1 cellular context compared by ENCODE assay signal in genomic region chr9:137095664-137096517, GRCh38.
TF ChIP-seq lines count a peak whose summit lies in the region.

No MANE protein-coding gene starts in this region.

TF ChIP-seq in IMR-90, 13 proteins besides CTCF, POLR2A, EP300 and RAD21:
- TF ChIP-seq NFE2L2 (IDR thresholded peaks at IDR 0.05; ENCODE audit: low read depth, low read length) (no peak), RFX5 (IDR thresholded peaks at IDR 0.05; ENCODE audit: low read depth, low read length) (no peak), MAFK (IDR thresholded peaks at IDR 0.05; ENCODE audit: low read depth, low read length) (no peak), USF2 (IDR thresholded peaks at IDR 0.05; ENCODE audit: low read depth, low read length) (no peak), FOS (IDR thresholded peaks at IDR 0.05; ENCODE audit: low read depth, low read length) (no peak), BHLHE40 (IDR thresholded peaks at IDR 0.05; ENCODE audit: low read depth, low read length) (no peak), RCOR1 (IDR thresholded peaks at IDR 0.05; ENCODE audit: insufficient replicate concordance, low read length) (no peak), SMC3 (IDR thresholded peaks at IDR 0.05; ENCODE audit: low read depth, low read length) (no peak), CEBPB (IDR thresholded peaks at IDR 0.05; ENCODE audit: low read depth, low read length) (no peak), CHD1 (IDR thresholded peaks at IDR 0.05; ENCODE audit: low read depth, low read length) (no peak), MAZ (IDR thresholded peaks at IDR 0.05; ENCODE audit: borderline replicate concordance, low read depth, low read length) (no peak)
